In genomic region chr1:1318131-1318652, GRCh38 we compare ENCODE assay signal across 6 cellular contexts. TPM values are rescaled to one million over a fixed set of nuclear protein-coding genes. Genes with fewer than 3 reads are reported as not detected.
A peak's percentile ranks its signal among the peaks of the same experiment; 100 is the strongest.
DNase-seq lines count a peak whose midpoint lies in the region; ATAC-seq and TF ChIP-seq lines count a peak whose summit lies in the region.

No MANE protein-coding gene starts in this region.

- H3K9ac ChIP-seq in colonic mucosa (ENCODE audit: low read depth in 2 of 2, low read length in 2 of 2) (no peak overlapping the region), rectal smooth muscle tissue (ENCODE audit: low read length) (no peak overlapping the region)

- no peaks in the 10 kb centered on the region for H3K9me3 Mint-ChIP-seq in endothelial cell (ENCODE audit: unreplicated experiment)

- no peak for ATAC-seq in GM21723 (IDR thresholded peaks at IDR 0.05; ENCODE audit: unreplicated experiment)

- peaks cover 10% of the 10 kb centered on the region for H3K4me1 Mint-ChIP-seq in endothelial cell (ENCODE audit: unreplicated experiment)

- H3K4me3 Mint-ChIP-seq in endothelial cell (ENCODE audit: unreplicated experiment): no peak overlapping the region

- H3K27ac Mint-ChIP-seq in endothelial cell (ENCODE audit: unreplicated experiment): no peak overlapping the region

- H3K36me3 Mint-ChIP-seq in endothelial cell (ENCODE audit: low read depth, unreplicated experiment): peaks cover 8% of the 10 kb centered on the region

- no peaks in the 10 kb centered on the region for H3K9me3 ChIP-seq in MG63
- no peaks in the 10 kb centered on the region for H3K9me3 ChIP-seq in colonic mucosa

- peaks cover 8% of the 10 kb centered on the region for H3K27me3 Mint-ChIP-seq in endothelial cell (ENCODE audit: unreplicated experiment)

- H3K4me3 ChIP-seq in MG63: no peak overlapping the region
- no peak overlapping the region for H3K4me3 ChIP-seq in colonic mucosa
- H3K4me3 ChIP-seq in rectal smooth muscle tissue (ENCODE audit: low read length): no peak overlapping the region

- DNase-seq in MG63: peak; percentile 95
- peak; percentile 77 for DNase-seq in colonic mucosa
- DNase-seq in endothelial cell (ENCODE audit: low spot score): no peak
- DNase-seq in SKM-1 (lab: John Stamatoyannopoulos, UW; ENCODE audit: unreplicated experiment): no peak

- no peak for TF ChIP-seq CTCF in colonic mucosa (IDR thresholded peaks at IDR 0.05)
- TF ChIP-seq CTCF in endothelial cell (IDR thresholded peaks at IDR 0.05; ENCODE audit: unreplicated experiment): no peak

- H3K4me1 ChIP-seq in colonic mucosa (peaks cover 2% of the 10 kb centered on the region), rectal smooth muscle tissue (ENCODE audit: control insufficient read depth, insufficient read depth, low read length) (peaks cover 13% of the 10 kb centered on the region)

- intact Hi-C loops in colonic mucosa (cut with DNase I): no loop called here

- H3K27me3 ChIP-seq in MG63: no peaks in the 10 kb centered on the region
- H3K27me3 ChIP-seq in colonic mucosa: no peaks in the 10 kb centered on the region
- no peaks in the 10 kb centered on the region for H3K27me3 ChIP-seq in rectal smooth muscle tissue (ENCODE audit: control insufficient read depth, insufficient read depth, low read length)

- H3K36me3 ChIP-seq in MG63: peaks cover 52% of the 10 kb centered on the region
- no peaks in the 10 kb centered on the region for H3K36me3 ChIP-seq in colonic mucosa
- peaks cover 22% of the 10 kb centered on the region for H3K36me3 ChIP-seq in rectal smooth muscle tissue (ENCODE audit: control insufficient read depth, insufficient read depth, low read length)

- peak overlapping the region; percentile 44 for H3K27ac ChIP-seq in colonic mucosa
- H3K27ac ChIP-seq in rectal smooth muscle tissue (ENCODE audit: low read depth, low read length): peak overlapping the region; percentile 81

RNA-seq across cellular contexts. Expression of gene INTS11, which starts 6.3 kb away (rescaled TPM):
- 55.9 and 70.5 TPM in 2 replicates for total RNA-seq in MG63 (2014; rRNA removed; shearing (Covaris generic); ENCODE audit: low replicate concordance)
- total RNA-seq in colonic mucosa (100 to 1,000 TPM in 1 of 2 donors, 10 to 100 TPM in 1; 70.6 to 126 TPM), endothelial cell (ENCODE audit: unreplicated experiment) (104 TPM)

RNA-seq across cellular contexts. Expression of gene CPTP, which starts 6.4 kb away (rescaled TPM):
- 18.1 and 31.1 TPM in 2 replicates for total RNA-seq in MG63 (2014; rRNA removed; shearing (Covaris generic); ENCODE audit: low replicate concordance)
- total RNA-seq in colonic mucosa: 10 to 100 TPM; 45.4 to 60.2 TPM
- 26.0 TPM for total RNA-seq in endothelial cell (ENCODE audit: unreplicated experiment)

RNA-seq across cellular contexts. Expression of gene PUSL1, which starts 9.8 kb away (rescaled TPM):
- 46.7 and 53.3 TPM in 2 replicates for total RNA-seq in MG63 (2014; rRNA removed; shearing (Covaris generic); ENCODE audit: low replicate concordance)
- 10 to 100 TPM; 14.3 to 35.8 TPM for total RNA-seq in colonic mucosa
- total RNA-seq in endothelial cell (ENCODE audit: unreplicated experiment): 14.0 TPM

RNA-seq across cellular contexts. Expression of gene ACAP3, which starts 10.5 kb away (rescaled TPM):
- total RNA-seq in MG63 (2014; rRNA removed; shearing (Covaris generic); ENCODE audit: low replicate concordance): 20.0 and 24.2 TPM in 2 replicates
- total RNA-seq in colonic mucosa (10 to 100 TPM; 34.1 to 68.1 TPM), endothelial cell (ENCODE audit: unreplicated experiment) (54.0 TPM)

RNA-seq across cellular contexts. Expression of gene TAS1R3, which starts 12.9 kb away (rescaled TPM):
- not detected in 2 replicates for total RNA-seq in MG63 (2014; rRNA removed; shearing (Covaris generic); ENCODE audit: low replicate concordance)
- total RNA-seq in colonic mucosa (under 1 TPM; 0.24 to 0.57 TPM), endothelial cell (ENCODE audit: unreplicated experiment) (1.2 TPM)

Comparison
In these comparisons a context has a peak if more than half of its experiments do, and no peak if none do; other contexts are left out.
1. DNase-seq: peak in MG63 (single experiment) and colonic mucosa (single experiment); none in endothelial cell (single experiment) and SKM-1 (single experiment).